Comparison of ENCODE assay signal across 12 cellular contexts in the genomic region with DNA sequence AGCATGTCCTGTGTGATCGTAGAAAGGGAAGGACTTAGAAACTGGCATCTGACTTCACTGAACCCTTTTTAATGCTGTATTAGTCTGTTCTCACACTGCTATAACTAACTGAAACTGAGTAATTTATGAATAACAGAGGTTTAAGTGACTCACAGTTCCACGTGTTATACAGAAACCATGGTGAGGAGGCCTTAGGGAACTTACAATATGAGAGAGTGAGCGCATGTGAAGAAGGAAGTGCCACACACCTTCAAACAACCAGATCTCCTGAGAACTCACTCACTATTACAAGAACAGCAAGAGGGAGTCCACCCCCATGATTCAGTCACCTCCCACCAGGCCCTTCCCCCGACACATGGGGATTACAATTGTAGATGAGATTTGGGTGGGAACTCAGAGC.
DNase-seq lines count a peak whose midpoint lies in the region; ATAC-seq lines count a peak whose summit lies in the region.
"Had no signal": no experiment of that assay in that cellular context is flagged by ENCODE, and none has a peak within 500 bp of the region (broad histone marks: within the 10 kb centered on the region; RNA-seq: fewer than 3 reads in every experiment).

No MANE protein-coding gene starts in this region.

- no peak overlapping the region for H3K27ac Mint-ChIP-seq in stimulated activated naive CD8-positive, alpha-beta T cell treated with anti-CD3 and anti-CD28 coated beads, Interleukin-15, amount 100 ng/mL, for 72 hours

- H3K4me1 Mint-ChIP-seq in stimulated activated naive CD8-positive, alpha-beta T cell treated with anti-CD3 and anti-CD28 coated beads, Interleukin-15, amount 100 ng/mL, for 72 hours: no peaks in the 10 kb centered on the region

- H3K9me3 Mint-ChIP-seq in stimulated activated naive CD8-positive, alpha-beta T cell treated with anti-CD3 and anti-CD28 coated beads, Interleukin-15, amount 100 ng/mL, for 72 hours: peaks cover 0 to 8% of the 10 kb centered on the region in 2 donors

- no peak overlapping the region for H3K4me3 Mint-ChIP-seq in stimulated activated naive CD8-positive, alpha-beta T cell treated with anti-CD3 and anti-CD28 coated beads, Interleukin-15, amount 100 ng/mL, for 72 hours

- H3K27me3 Mint-ChIP-seq in stimulated activated naive CD8-positive, alpha-beta T cell treated with anti-CD3 and anti-CD28 coated beads, Interleukin-15, amount 100 ng/mL, for 72 hours: no peaks in the 10 kb centered on the region

- peak; percentile 28 for ATAC-seq in stimulated activated naive CD8-positive, alpha-beta T cell treated with anti-CD3 and anti-CD28 coated beads, Interleukin-15, amount 100 ng/mL, for 72 hours
- no peak for ATAC-seq in stimulated activated naive CD8-positive, alpha-beta T cell treated with anti-CD3 and anti-CD28 coated beads, Interleukin-15, Interleukin-2, amounts not matched to agents 100 U/mL and 50 U/mL, for 24 hours
- ATAC-seq in HG03060 (IDR thresholded peaks at IDR 0.05; ENCODE audit: low read depth, unreplicated experiment) (peak; percentile 99), left cardiac atrium (no peak)
- ATAC-seq: gastroesophageal sphincter had no signal

- no peak for DNase-seq in stimulated activated naive CD8-positive, alpha-beta T cell treated with anti-CD3 and anti-CD28 coated beads, Interleukin-15, amount 100 ng/mL, for 72 hours
- no peak for DNase-seq in stimulated activated naive CD8-positive, alpha-beta T cell treated with anti-CD3 and anti-CD28 coated beads, Interleukin-15, Interleukin-2, amounts not matched to agents 100 U/mL and 50 U/mL, for 24 hours
- DNase-seq in RKO (ENCODE audit: low spot score) (peak; percentile 45), stromal cell of bone marrow (ENCODE audit: low read depth) (peak; percentile 2), posterior cingulate gyrus (no peak), left cardiac atrium (no peak)
- no peak for DNase-seq in stimulated activated CD4-positive, alpha-beta T cell treated with anti-CD3 and anti-CD28 coated beads, Interleukin-4, amount 100 ng/mL, for 1 hour
- DNase-seq: activated gamma-delta T cell treated with Interleukin-2 at 50 U/mL for 16 hours, AML-193, sigmoid colon had no signal

- intact Hi-C loops in posterior cingulate gyrus (cut with DNase I): no loop called here
- intact Hi-C loops in left cardiac atrium (cut with DNase I): no loop called here

Comparison
In these comparisons a context has a peak if more than half of its experiments do, and no peak if none do; other contexts are left out.
1. ATAC-seq: peak in stimulated activated naive CD8-positive, alpha-beta T cell treated with anti-CD3 and anti-CD28 coated beads, Interleukin-15, amount 100 ng/mL, for 72 hours (single experiment) and HG03060 (single experiment); none in stimulated activated naive CD8-positive, alpha-beta T cell treated with anti-CD3 and anti-CD28 coated beads, Interleukin-15, Interleukin-2, amounts not matched to agents 100 U/mL and 50 U/mL, for 24 hours (single experiment) and left cardiac atrium (0 of 2).
2. DNase-seq: peak in RKO (single experiment) and stromal cell of bone marrow (single experiment); none in stimulated activated naive CD8-positive, alpha-beta T cell treated with anti-CD3 and anti-CD28 coated beads, Interleukin-15, amount 100 ng/mL, for 72 hours (0 of 2), stimulated activated naive CD8-positive, alpha-beta T cell treated with anti-CD3 and anti-CD28 coated beads, Interleukin-15, Interleukin-2, amounts not matched to agents 100 U/mL and 50 U/mL, for 24 hours (single experiment), posterior cingulate gyrus (0 of 10), stimulated activated CD4-positive, alpha-beta T cell treated with anti-CD3 and anti-CD28 coated beads, Interleukin-4, amount 100 ng/mL, for 1 hour (single experiment) and left cardiac atrium (single experiment).